In genomic region chr18:28114472-28114871, GRCh38 we compare ENCODE assay signal across 2 cellular contexts.
TF ChIP-seq lines count a peak whose summit lies in the region.

No MANE protein-coding gene starts in this region.

TF ChIP-seq in SK-N-SH, 30 proteins besides CTCF, POLR2A, EP300 and RAD21 (continued from another document):
- TF ChIP-seq TEAD4 (IDR thresholded peaks at IDR 0.05; ENCODE audit: borderline replicate concordance, insufficient read depth) = no peak
- peak; percentile 85 for TF ChIP-seq PBX3 (IDR thresholded peaks at IDR 0.05)
- peak; percentile 28; the same call in 1 of the 2 replicates for TF ChIP-seq NFIC (IDR thresholded peaks at IDR 0.05; ENCODE audit: borderline replicate concordance)
- TF ChIP-seq TCF12 (IDR thresholded peaks at IDR 0.05) = peak; percentile 78
- no peak for TF ChIP-seq EZH2phosphoT487 (IDR thresholded peaks at IDR 0.05; ENCODE audit: borderline replicate concordance, low read depth)

TF ChIP-seq in WTC11, 78 proteins besides CTCF, POLR2A, EP300 and RAD21 (continued from another document):
- TF ChIP-seq, protein P1, sequence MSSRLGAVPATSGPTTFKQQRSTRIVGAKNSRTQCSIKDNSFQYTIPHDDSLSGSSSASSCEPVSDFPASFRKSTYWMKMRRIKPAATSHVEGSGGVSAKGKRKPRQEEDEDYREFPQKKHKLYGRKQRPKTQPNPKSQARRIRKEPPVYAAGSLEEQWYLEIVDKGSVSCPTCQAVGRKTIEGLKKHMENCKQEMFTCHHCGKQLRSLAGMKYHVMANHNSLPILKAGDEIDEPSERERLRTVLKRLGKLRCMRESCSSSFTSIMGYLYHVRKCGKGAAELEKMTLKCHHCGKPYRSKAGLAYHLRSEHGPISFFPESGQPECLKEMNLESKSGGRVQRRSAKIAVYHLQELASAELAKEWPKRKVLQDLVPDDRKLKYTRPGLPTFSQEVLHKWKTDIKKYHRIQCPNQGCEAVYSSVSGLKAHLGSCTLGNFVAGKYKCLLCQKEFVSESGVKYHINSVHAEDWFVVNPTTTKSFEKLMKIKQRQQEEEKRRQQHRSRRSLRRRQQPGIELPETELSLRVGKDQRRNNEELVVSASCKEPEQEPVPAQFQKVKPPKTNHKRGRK (CRISPR knock-in tag; IDR thresholded peaks at IDR 0.05; ENCODE audit: borderline replicate concordance) = no peak
- TF ChIP-seq STAT6 (CRISPR knock-in tag; conservative IDR thresholded peaks at IDR 0.05; ENCODE audit: low read depth) = no peak
- TF ChIP-seq, protein P2, sequence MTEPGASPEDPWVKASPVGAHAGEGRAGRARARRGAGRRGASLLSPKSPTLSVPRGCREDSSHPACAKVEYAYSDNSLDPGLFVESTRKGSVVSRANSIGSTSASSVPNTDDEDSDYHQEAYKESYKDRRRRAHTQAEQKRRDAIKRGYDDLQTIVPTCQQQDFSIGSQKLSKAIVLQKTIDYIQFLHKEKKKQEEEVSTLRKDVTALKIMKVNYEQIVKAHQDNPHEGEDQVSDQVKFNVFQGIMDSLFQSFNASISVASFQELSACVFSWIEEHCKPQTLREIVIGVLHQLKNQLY (CRISPR knock-in tag; IDR thresholded peaks at IDR 0.05) = no peak
